9 cellular contexts compared by ENCODE assay signal in genomic region chr1:52603301-52603675, GRCh38. TPM values are rescaled to one million over a fixed set of nuclear protein-coding genes. Genes with fewer than 3 reads are reported as not detected.
A peak's percentile ranks its signal among the peaks of the same experiment; 100 is the strongest.
DNase-seq lines count a peak whose midpoint lies in the region; ATAC-seq lines count a peak whose summit lies in the region.
"Had no signal": no experiment of that assay in that cellular context is flagged by ENCODE, and none has a peak within 500 bp of the region (broad histone marks: within the 10 kb centered on the region; RNA-seq: fewer than 3 reads in every experiment).

No MANE protein-coding gene starts in this region.

- H3K36me3 ChIP-seq in iPS-18a (ENCODE audit: control insufficient read depth, low read depth, low read length) = peaks cover 3% of the 10 kb centered on the region

- H3K9ac ChIP-seq in iPS-18a (ENCODE audit: low read length) = no peak overlapping the region

- H3K4me3 Mint-ChIP-seq in activated CD8-positive, alpha-beta T cell treated with anti-CD3 and anti-CD28 coated beads, Interleukin-2, amount 10 ng/mL, durations not matched to agents 7 days and 5 days = peak overlapping the region; percentile 75

- H3K27me3 Mint-ChIP-seq in activated CD8-positive, alpha-beta T cell treated with anti-CD3 and anti-CD28 coated beads, Interleukin-2, amount 10 ng/mL, durations not matched to agents 7 days and 5 days (ENCODE audit: low read depth) = no peaks in the 10 kb centered on the region

- no peak for ATAC-seq in activated CD8-positive, alpha-beta T cell treated with anti-CD3 and anti-CD28 coated beads, Interleukin-2, amount 10 ng/mL, durations not matched to agents 7 days and 5 days
- no peak for ATAC-seq in GM19397 (IDR thresholded peaks at IDR 0.05; ENCODE audit: unreplicated experiment)
- ATAC-seq: A549 had no signal

- peaks cover 7% of the 10 kb centered on the region for H3K4me1 ChIP-seq in iPS-18a (ENCODE audit: control insufficient read depth, low read depth, low read length)
- H3K4me1 ChIP-seq: A549 had no signal

- peak overlapping the region; percentile 44 for H3K4me3 ChIP-seq in iPS-18a (ENCODE audit: low read length)
- H3K4me3 ChIP-seq: A549 had no signal

- H3K27ac ChIP-seq in iPS-18a (ENCODE audit: low read length) (no peak overlapping the region), substantia nigra (ENCODE audit: low read depth, low read length, poor library complexity, severe bottlenecking) (peak overlapping the region; percentile 76)
- H3K27ac ChIP-seq: A549 had no signal

- H3K27me3 ChIP-seq in iPS-18a (ENCODE audit: control insufficient read depth, insufficient read depth, low read length) = peaks cover 36% of the 10 kb centered on the region

- peak overlapping the region; percentile 82 for H3K27ac Mint-ChIP-seq in activated CD8-positive, alpha-beta T cell treated with anti-CD3 and anti-CD28 coated beads, Interleukin-2, amount 10 ng/mL, durations not matched to agents 7 days and 5 days

- POLR2A ChIA-PET in activated CD8-positive, alpha-beta T cell treated with anti-CD3 and anti-CD28 coated beads, Interleukin-2, amount 10 ng/mL, durations not matched to agents 7 days and 5 days (lab: Charles Lee) = interaction anchor here (0.7 to 1.2 kb wide), 3 partner anchors 49 to 179 kb away, joined by 3 read pairs; partner anchors contain the start of gene TUT4

- H3K4me1 Mint-ChIP-seq in activated CD8-positive, alpha-beta T cell treated with anti-CD3 and anti-CD28 coated beads, Interleukin-2, amount 10 ng/mL, durations not matched to agents 7 days and 5 days (ENCODE audit: low read depth) = peaks cover 31% of the 10 kb centered on the region

- CTCF ChIA-PET in activated CD8-positive, alpha-beta T cell treated with anti-CD3 and anti-CD28 coated beads, Interleukin-2, amount 10 ng/mL, durations not matched to agents 7 days and 5 days (lab: Charles Lee) = interaction anchor here (1.7 kb wide), 1 partner anchor 34 kb away, joined by 4 read pairs; no protein-coding TSS in a partner anchor

- H3K9me3 Mint-ChIP-seq in activated CD8-positive, alpha-beta T cell treated with anti-CD3 and anti-CD28 coated beads, Interleukin-2, amount 10 ng/mL, durations not matched to agents 7 days and 5 days (ENCODE audit: insufficient read depth) = no peaks in the 10 kb centered on the region

- peaks cover 16% of the 10 kb centered on the region for H3K36me3 Mint-ChIP-seq in activated CD8-positive, alpha-beta T cell treated with anti-CD3 and anti-CD28 coated beads, Interleukin-2, amount 10 ng/mL, durations not matched to agents 7 days and 5 days (ENCODE audit: low read depth)

- DNase-seq in NCI-H2227 treated with DMSO at 0.1 percent for 48 hours (lab: John Stamatoyannopoulos, UW) (peak; percentile 74), NCI-H2227 (lab: John Stamatoyannopoulos, UW; ENCODE audit: unreplicated experiment) (no peak), substantia nigra (lab: John Stamatoyannopoulos, UW) (no peak), HuH-7 (ENCODE audit: low spot score) (no peak), NCI-H1436 (lab: John Stamatoyannopoulos, UW) (no peak)
- DNase-seq in activated CD8-positive, alpha-beta T cell treated with anti-CD3 and anti-CD28 coated beads, Interleukin-2, amount 10 ng/mL, durations not matched to agents 7 days and 5 days = no peak

- no peaks in the 10 kb centered on the region for H3K9me3 ChIP-seq in iPS-18a (ENCODE audit: control insufficient read depth, low read depth, low read length)
- H3K9me3 ChIP-seq: A549 had no signal

RNA-seq across cellular contexts. Expression of gene GPX7, which starts 1.1 kb away (rescaled TPM):
- 10 to 100 TPM; 10.0 to 10.4 TPM for total RNA-seq in activated CD8-positive, alpha-beta T cell treated with anti-CD3 and anti-CD28 coated beads, Interleukin-2, amount 10 ng/mL, durations not matched to agents 7 days and 5 days

RNA-seq across cellular contexts. Expression of gene SHISAL2A, which starts 29.7 kb away (rescaled TPM):
- total RNA-seq in activated CD8-positive, alpha-beta T cell treated with anti-CD3 and anti-CD28 coated beads, Interleukin-2, amount 10 ng/mL, durations not matched to agents 7 days and 5 days = 1 to 10 TPM; 7.9 to 8.6 TPM

RNA-seq across cellular contexts. Expression of gene TUT4, which starts 50.4 kb away (rescaled TPM):
- total RNA-seq in activated CD8-positive, alpha-beta T cell treated with anti-CD3 and anti-CD28 coated beads, Interleukin-2, amount 10 ng/mL, durations not matched to agents 7 days and 5 days = 10 to 100 TPM; 58.5 to 65.9 TPM
